Comparison of ENCODE assay signal across 2 cellular contexts in the genomic region with DNA sequence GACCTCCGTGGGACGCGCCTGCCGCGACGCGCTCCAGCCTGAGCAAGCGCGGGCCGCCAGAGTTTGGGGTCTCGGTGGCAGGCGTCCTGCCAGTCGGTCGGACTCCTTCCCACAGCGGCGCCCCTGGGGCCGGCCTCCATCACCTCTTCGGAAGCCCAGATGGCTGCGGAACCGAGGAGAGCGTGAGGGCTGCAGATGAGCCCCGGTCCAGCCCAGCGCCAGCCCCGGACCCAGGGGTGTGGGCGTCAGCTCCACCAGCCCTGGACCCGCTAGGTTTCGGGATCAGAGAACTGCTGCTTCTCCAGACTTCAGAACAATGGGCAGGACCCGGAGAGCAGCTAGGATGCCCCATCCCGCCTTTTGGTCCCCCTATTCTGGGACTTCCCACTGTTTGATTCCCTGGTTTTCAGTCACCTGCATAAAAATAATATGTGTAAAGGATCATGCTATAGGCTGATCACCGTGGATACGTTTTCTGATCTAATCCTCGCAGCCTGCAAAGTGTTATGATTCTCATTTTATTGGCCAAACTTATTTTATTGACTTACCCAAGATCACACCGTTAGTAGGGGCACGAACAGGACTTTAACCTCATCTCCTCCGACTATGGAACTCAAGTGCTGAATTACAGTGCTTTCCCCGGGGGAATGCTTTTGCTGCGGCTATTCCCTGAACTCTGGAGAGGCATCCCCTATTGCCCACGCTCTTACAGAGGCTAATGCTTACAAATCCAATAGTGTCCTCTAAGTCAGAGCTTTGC.
TF ChIP-seq lines count a peak whose summit lies in the region.

No MANE protein-coding gene starts in this region.

TF ChIP-seq in SK-N-SH, 30 proteins besides CTCF, POLR2A, EP300 and RAD21 (continued from another document):
- TF ChIP-seq, protein P1, sequence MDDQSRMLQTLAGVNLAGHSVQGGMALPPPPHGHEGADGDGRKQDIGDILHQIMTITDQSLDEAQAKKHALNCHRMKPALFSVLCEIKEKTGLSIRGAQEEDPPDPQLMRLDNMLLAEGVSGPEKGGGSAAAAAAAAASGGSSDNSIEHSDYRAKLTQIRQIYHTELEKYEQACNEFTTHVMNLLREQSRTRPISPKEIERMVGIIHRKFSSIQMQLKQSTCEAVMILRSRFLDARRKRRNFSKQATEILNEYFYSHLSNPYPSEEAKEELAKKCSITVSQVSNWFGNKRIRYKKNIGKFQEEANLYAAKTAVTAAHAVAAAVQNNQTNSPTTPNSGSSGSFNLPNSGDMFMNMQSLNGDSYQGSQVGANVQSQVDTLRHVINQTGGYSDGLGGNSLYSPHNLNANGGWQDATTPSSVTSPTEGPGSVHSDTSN (IDR thresholded peaks at IDR 0.05) = no peak
- TF ChIP-seq GATA2 (CRISPR knock-in tag; IDR thresholded peaks at IDR 0.05) = no peak
- TF ChIP-seq, protein P2, sequence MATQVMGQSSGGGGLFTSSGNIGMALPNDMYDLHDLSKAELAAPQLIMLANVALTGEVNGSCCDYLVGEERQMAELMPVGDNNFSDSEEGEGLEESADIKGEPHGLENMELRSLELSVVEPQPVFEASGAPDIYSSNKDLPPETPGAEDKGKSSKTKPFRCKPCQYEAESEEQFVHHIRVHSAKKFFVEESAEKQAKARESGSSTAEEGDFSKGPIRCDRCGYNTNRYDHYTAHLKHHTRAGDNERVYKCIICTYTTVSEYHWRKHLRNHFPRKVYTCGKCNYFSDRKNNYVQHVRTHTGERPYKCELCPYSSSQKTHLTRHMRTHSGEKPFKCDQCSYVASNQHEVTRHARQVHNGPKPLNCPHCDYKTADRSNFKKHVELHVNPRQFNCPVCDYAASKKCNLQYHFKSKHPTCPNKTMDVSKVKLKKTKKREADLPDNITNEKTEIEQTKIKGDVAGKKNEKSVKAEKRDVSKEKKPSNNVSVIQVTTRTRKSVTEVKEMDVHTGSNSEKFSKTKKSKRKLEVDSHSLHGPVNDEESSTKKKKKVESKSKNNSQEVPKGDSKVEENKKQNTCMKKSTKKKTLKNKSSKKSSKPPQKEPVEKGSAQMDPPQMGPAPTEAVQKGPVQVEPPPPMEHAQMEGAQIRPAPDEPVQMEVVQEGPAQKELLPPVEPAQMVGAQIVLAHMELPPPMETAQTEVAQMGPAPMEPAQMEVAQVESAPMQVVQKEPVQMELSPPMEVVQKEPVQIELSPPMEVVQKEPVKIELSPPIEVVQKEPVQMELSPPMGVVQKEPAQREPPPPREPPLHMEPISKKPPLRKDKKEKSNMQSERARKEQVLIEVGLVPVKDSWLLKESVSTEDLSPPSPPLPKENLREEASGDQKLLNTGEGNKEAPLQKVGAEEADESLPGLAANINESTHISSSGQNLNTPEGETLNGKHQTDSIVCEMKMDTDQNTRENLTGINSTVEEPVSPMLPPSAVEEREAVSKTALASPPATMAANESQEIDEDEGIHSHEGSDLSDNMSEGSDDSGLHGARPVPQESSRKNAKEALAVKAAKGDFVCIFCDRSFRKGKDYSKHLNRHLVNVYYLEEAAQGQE (IDR thresholded peaks at IDR 0.05; ENCODE audit: low read depth, low read length) = no peak
- TF ChIP-seq TAF1 (IDR thresholded peaks at IDR 0.05; ENCODE audit: borderline replicate concordance, low read depth, low read length) = no peak
- TF ChIP-seq FOSL2 (IDR thresholded peaks at IDR 0.05; ENCODE audit: borderline replicate concordance, low read depth) = no peak
- no peak for TF ChIP-seq NFIC (IDR thresholded peaks at IDR 0.05; ENCODE audit: borderline replicate concordance)
- no peak for TF ChIP-seq MXI1 (IDR thresholded peaks at IDR 0.05; ENCODE audit: low read depth, low read length)
- TF ChIP-seq GABPA (IDR thresholded peaks at IDR 0.05; ENCODE audit: low read depth) = no peak

TF ChIP-seq in SK-N-SH treated with all-trans-retinoic acid at 6 μM for 48 hours, 23 proteins besides CTCF, POLR2A, EP300 and RAD21 (continued from another document):
- TF ChIP-seq, protein P3, sequence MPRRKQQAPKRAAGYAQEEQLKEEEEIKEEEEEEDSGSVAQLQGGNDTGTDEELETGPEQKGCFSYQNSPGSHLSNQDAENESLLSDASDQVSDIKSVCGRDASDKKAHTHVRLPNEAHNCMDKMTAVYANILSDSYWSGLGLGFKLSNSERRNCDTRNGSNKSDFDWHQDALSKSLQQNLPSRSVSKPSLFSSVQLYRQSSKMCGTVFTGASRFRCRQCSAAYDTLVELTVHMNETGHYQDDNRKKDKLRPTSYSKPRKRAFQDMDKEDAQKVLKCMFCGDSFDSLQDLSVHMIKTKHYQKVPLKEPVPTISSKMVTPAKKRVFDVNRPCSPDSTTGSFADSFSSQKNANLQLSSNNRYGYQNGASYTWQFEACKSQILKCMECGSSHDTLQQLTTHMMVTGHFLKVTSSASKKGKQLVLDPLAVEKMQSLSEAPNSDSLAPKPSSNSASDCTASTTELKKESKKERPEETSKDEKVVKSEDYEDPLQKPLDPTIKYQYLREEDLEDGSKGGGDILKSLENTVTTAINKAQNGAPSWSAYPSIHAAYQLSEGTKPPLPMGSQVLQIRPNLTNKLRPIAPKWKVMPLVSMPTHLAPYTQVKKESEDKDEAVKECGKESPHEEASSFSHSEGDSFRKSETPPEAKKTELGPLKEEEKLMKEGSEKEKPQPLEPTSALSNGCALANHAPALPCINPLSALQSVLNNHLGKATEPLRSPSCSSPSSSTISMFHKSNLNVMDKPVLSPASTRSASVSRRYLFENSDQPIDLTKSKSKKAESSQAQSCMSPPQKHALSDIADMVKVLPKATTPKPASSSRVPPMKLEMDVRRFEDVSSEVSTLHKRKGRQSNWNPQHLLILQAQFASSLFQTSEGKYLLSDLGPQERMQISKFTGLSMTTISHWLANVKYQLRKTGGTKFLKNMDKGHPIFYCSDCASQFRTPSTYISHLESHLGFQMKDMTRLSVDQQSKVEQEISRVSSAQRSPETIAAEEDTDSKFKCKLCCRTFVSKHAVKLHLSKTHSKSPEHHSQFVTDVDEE (CRISPR knock-in tag; IDR thresholded peaks at IDR 0.05) = no peak
- TF ChIP-seq ISL1 (CRISPR knock-in tag; IDR thresholded peaks at IDR 0.05) (no peak), ZNF70 (CRISPR knock-in tag; IDR thresholded peaks at IDR 0.05) (no peak), BACH2 (CRISPR knock-in tag; IDR thresholded peaks at IDR 0.05; ENCODE audit: borderline replicate concordance) (no peak)
